19 cellular contexts compared by ENCODE assay signal in the genomic region with DNA sequence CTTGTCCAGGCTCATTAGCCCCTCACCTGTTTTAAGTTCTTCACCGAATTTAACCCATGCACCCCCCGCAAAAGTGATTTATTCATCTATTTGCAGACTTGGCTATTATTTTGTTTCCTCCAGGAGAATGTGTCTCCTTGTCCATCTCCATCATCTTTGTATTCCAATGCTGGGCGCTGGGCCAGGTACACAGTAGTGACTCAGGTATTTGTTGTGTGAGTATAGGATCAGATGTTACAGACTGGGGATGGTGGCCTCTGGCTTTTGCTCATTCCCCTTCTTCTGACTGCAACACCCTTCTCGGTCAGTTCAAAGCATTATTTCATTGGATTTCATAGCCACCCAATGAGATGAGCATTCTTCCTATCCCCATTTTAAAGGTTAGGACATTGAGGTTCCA.
"Had no signal": no experiment of that assay in that cellular context is flagged by ENCODE, and none has a peak within 500 bp of the region (broad histone marks: within the 10 kb centered on the region; RNA-seq: fewer than 3 reads in every experiment).

No MANE protein-coding gene starts in this region.

- ATAC-seq: activated CD8-positive, alpha-beta T cell treated with anti-CD3 and anti-CD28 coated beads, Interleukin-2, amount 10 ng/mL, durations not matched to agents 7 days and 5 days; activated naive CD8-positive, alpha-beta T cell treated with anti-CD3 and anti-CD28 coated beads, Interleukin-2, amount 50 U/mL, for 24 hours; body of pancreas; natural killer cell; stimulated activated memory B cell treated with anti-CD40 and anti-IgM and Interleukin-4, amounts not matched to agents 10 μg/mL and 1 μg/mL and 100 μg/mL, for 72 hours had no signal

- H3K4me2 ChIP-seq: smooth muscle cell had no signal

- H3K4me3 ChIP-seq: body of pancreas, left ventricle myocardium inferior, sigmoid colon, smooth muscle cell, stomach, transverse colon, uterus had no signal

- H3K27me3 ChIP-seq: body of pancreas, sigmoid colon, transverse colon, uterus had no signal

- DNase-seq: activated CD4-positive, alpha-beta T cell treated with anti-CD3 and anti-CD28 coated beads for 1 hour; activated CD4-positive, alpha-beta T cell treated with anti-CD3 and anti-CD28 coated beads, Interleukin-2, amount 50 U/mL, for 1 hour; activated CD8-positive, alpha-beta T cell treated with anti-CD3 and anti-CD28 coated beads, Interleukin-2, amount 10 ng/mL, durations not matched to agents 7 days and 5 days; activated gamma-delta T cell; activated naive CD4-positive, alpha-beta T cell treated with anti-CD3 and anti-CD28 coated beads, Interleukin-2, amount 50 U/mL, for 16 hours; activated naive CD8-positive, alpha-beta T cell treated with anti-CD3 and anti-CD28 coated beads, Interleukin-2, amount 50 U/mL, for 24 hours; anterior cingulate cortex; left ventricle myocardium inferior; midbrain; natural killer cell; retina; sigmoid colon; stimulated activated CD4-positive, alpha-beta T cell treated with anti-CD3 and anti-CD28 coated beads, Interleukin-15, amount 100 ng/mL, for 24 hours; stomach; transverse colon; uterus had no signal

- H3K36me3 ChIP-seq: left ventricle myocardium inferior, sigmoid colon, stomach, transverse colon, uterus had no signal

- H3K4me1 ChIP-seq: body of pancreas, left ventricle myocardium inferior, transverse colon, uterus had no signal

- H3K9me3 ChIP-seq: body of pancreas, left ventricle myocardium inferior, sigmoid colon, stomach, transverse colon, uterus had no signal

- H3K27ac ChIP-seq: body of pancreas, left ventricle myocardium inferior, sigmoid colon, stomach, transverse colon, uterus had no signal
